In the genomic region with DNA sequence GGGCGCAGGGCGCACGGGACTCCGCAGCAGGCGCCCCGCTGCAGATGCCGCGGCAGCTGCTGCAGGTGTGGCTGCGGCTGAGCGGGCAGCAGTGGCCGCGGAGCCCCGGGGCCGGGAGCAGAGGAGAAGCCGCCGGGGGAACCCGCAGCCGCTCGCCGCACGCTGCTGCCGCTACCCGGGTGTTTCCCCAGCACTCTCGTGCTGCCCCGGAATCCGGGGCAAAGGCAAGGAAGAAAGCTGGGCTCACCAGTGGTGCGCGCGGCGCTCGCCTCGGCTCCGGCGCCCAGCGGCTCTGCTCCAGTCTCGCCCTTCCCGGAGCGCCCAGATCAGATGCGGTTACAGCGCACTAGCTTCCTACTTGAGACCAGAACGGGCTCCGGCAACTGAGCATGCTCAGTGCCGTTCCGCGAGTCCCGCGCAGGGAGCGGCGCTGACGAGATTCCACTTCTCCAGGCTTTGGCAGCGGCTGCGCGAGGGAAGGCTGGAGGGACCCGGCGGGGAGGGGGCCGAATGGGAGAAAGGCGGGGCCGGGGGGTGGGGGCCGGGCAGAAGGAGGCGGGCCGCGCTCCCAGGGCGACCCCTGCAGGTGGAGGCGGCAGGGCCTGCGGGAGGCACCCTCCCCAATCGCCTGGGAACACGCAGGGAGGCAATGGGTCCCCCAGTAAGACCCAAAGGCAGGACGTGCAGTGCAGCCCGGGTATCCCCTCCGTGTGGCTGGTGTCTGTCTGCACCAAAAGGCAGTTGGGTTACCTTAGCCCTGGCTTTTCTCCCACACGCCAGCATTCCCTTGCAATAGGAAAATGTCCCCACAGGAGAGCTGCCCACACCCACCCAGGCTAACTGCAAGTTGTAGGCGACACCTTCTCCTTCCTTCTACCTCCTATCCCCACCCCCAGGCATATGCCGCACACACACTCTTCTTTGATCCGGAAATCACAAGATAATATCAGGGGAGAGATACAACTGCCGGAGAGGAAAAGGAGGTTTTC, we compare ENCODE assay signal across 8 cellular contexts. TPM values are rescaled to one million over a fixed set of nuclear protein-coding genes. Genes with fewer than 3 reads are reported as not detected.
DNase-seq lines count a peak whose midpoint lies in the region; ATAC-seq and TF ChIP-seq lines count a peak whose summit lies in the region.

Gene APBB2, minus strand, starts transcription at position 385 of the 989 bp plus-strand sequence. CDS start 181,288 bp downstream, outside the sequence.

- H3K36me3 ChIP-seq in esophagus squamous epithelium (no peaks in the 10 kb centered on the region), mucosa of stomach (ENCODE audit: control insufficient read depth, insufficient read depth, low read length) (no peaks in the 10 kb centered on the region)

- TF ChIP-seq CTCF in esophagus squamous epithelium (IDR thresholded peaks at IDR 0.05) = peak; percentile 49 to 77 (median 56)

- H3K4me3 ChIP-seq in esophagus squamous epithelium (peak within 1 kb of the TSS; percentile 64 to 96 (median 86)), mucosa of stomach (ENCODE audit: low read length) (peak within 1 kb of the TSS; percentile 89)

- ATAC-seq in GM19455 (IDR thresholded peaks at IDR 0.05; ENCODE audit: unreplicated experiment) (peak; percentile 51), HG03565 (IDR thresholded peaks at IDR 0.05; ENCODE audit: unreplicated experiment) (peak; percentile 38)

- H3K9me3 ChIP-seq in esophagus squamous epithelium = no peaks in the 10 kb centered on the region
- H3K9me3 ChIP-seq in mucosa of stomach (ENCODE audit: control insufficient read depth, low read length) = no peaks in the 10 kb centered on the region

- peak within 1 kb of the TSS; percentile 64 for H3K9ac ChIP-seq in mucosa of stomach (ENCODE audit: low read length)

- DNase-seq in D341Med (ENCODE audit: low spot score) (peak; percentile 97), NCI-H69 (lab: John Stamatoyannopoulos, UW) (peak; percentile 97), activated T-cell treated with anti-CD3 and anti-CD28 coated beads for 24 hours (ENCODE audit: low read depth) (peak; percentile 27), esophagus squamous epithelium (lab: John Stamatoyannopoulos, UW) (peak; percentile 27), stromal cell of bone marrow (ENCODE audit: low read depth) (peak; percentile 94)

- H3K27ac ChIP-seq in esophagus squamous epithelium = peak within 1 kb of the TSS; percentile 78 to 94 (median 92)

- intact Hi-C loops in esophagus squamous epithelium (cut with DNase I) = loop anchor here (5.0 kb wide), 2 partner anchors 237 to 287 kb away; no protein-coding TSS in a partner anchor

- WGBS in esophagus squamous epithelium, 2 donors = 17 to 18% methylated on average over 4 to 5 of the region's 75 CpGs

- TF ChIP-seq POLR2A in esophagus squamous epithelium (IDR thresholded peaks at IDR 0.05) = peak in 3 of 4 donors; percentile 21 to 80 (median 76)

- H3K4me1 ChIP-seq in esophagus squamous epithelium = peaks cover 0 to 48% (median 14%) of the 10 kb centered on the region in 3 donors
- peaks cover 20% of the 10 kb centered on the region for H3K4me1 ChIP-seq in mucosa of stomach (ENCODE audit: control insufficient read depth, insufficient read depth, low read length)

- peaks cover 0 to 6% (median 0%) of the 10 kb centered on the region in 4 donors for H3K27me3 ChIP-seq in esophagus squamous epithelium
- no peaks in the 10 kb centered on the region for H3K27me3 ChIP-seq in mucosa of stomach (ENCODE audit: control insufficient read depth, insufficient read depth, low read length)

RNA-seq across cellular contexts. Expression of gene APBB2, which starts in this region (rescaled TPM):
- 10 to 100 TPM; 12.2 to 29.2 (median 20.1) TPM for total RNA-seq in esophagus squamous epithelium

Comparison
In these comparisons a context has a peak if more than half of its experiments do, and no peak if none do; other contexts are left out.
1. Peak in every context shown above with its lines: DNase-seq, ATAC-seq, H3K4me3 ChIP-seq and H3K27ac ChIP-seq.
2. DNase-seq: peak in every context shown above with its lines; median percentile 97 in D341Med; 97 in NCI-H69; 94 in stromal cell of bone marrow; 27 in activated T-cell treated with anti-CD3 and anti-CD28 coated beads for 24 hours; 27 in esophagus squamous epithelium.